In genomic region chr1:65418522-65419185, GRCh38 we compare ENCODE assay signal across 11 cellular contexts. TPM values are rescaled to one million over a fixed set of nuclear protein-coding genes. Genes with fewer than 3 reads are reported as not detected.
DNase-seq lines count a peak whose midpoint lies in the region; ATAC-seq and TF ChIP-seq lines count a peak whose summit lies in the region.
"Had no signal": no experiment of that assay in that cellular context is flagged by ENCODE, and none has a peak within 500 bp of the region (broad histone marks: within the 10 kb centered on the region; RNA-seq: fewer than 3 reads in every experiment).

No MANE protein-coding gene starts in this region.

- DNase-seq in Karpas-422: no peak
- DNase-seq in dorsolateral prefrontal cortex: no peak
- DNase-seq in natural killer cell treated with Interleukin-12 subunit alpha and Interleukin-12 subunit beta and Interleukin-15 and Interleukin-18, amount 100 ng/mL, for 72 hours (ENCODE audit: low spot score): no peak
- DNase-seq in stimulated activated CD4-positive, alpha-beta T cell treated with anti-CD3 and anti-CD28 coated beads, Interleukin-2, amount 100 ng/mL, for 24 hours: no peak
- DNase-seq in stimulated activated effector memory CD8-positive, alpha-beta T cell treated with anti-CD3 and anti-CD28 coated beads, Interleukin-12 subunit alpha, Interleukin-12 subunit beta, amount 100 ng/mL, for 72 hours (ENCODE audit: low spot score in 2 of 2): no peak
- DNase-seq in brain microvascular endothelial cell: no peak
- DNase-seq in A673 (ENCODE audit: low spot score): no peak
- DNase-seq: activated T-cell treated with anti-CD3 and anti-CD28 coated beads for 4 hours; NCI-H1694; stimulated activated naive CD4-positive, alpha-beta T cell treated with Interleukin-2 at 50 U/mL for 16 hours had no signal

- peak overlapping the region; percentile 81 for H3K4me3 Mint-ChIP-seq in natural killer cell treated with Interleukin-12 subunit alpha and Interleukin-12 subunit beta and Interleukin-15 and Interleukin-18, amount 100 ng/mL, for 72 hours
- no peak overlapping the region for H3K4me3 Mint-ChIP-seq in stimulated activated effector memory CD8-positive, alpha-beta T cell treated with anti-CD3 and anti-CD28 coated beads, Interleukin-12 subunit alpha, Interleukin-12 subunit beta, amount 100 ng/mL, for 72 hours

- peaks cover 0 to 2% of the 10 kb centered on the region in 2 donors for H3K27me3 Mint-ChIP-seq in natural killer cell treated with Interleukin-12 subunit alpha and Interleukin-12 subunit beta and Interleukin-15 and Interleukin-18, amount 100 ng/mL, for 72 hours

- peak overlapping the region; percentile 88 for H3K4me2 ChIP-seq in Karpas-422 (ENCODE audit: low read depth, low read length, poor library complexity, severe bottlenecking)

- peaks cover 30% of the 10 kb centered on the region for H3K79me2 ChIP-seq in Karpas-422 (ENCODE audit: low read length)

- 0 out of 2 replicates have a peak overlapping the region, but pooled peaks have one; percentile 34 for H2AFZ ChIP-seq in Karpas-422 (ENCODE audit: low read length)

- intact Hi-C loops in dorsolateral prefrontal cortex (cut with DNase I) (loop anchor here in 1 of 2 donors (10.0 kb wide), 1 partner anchor 114 kb away; the partner anchor contains the start of gene DNAJC6), A673 (cut with micrococcal nuclease; ENCODE audit: unreplicated experiment) (no loop called here)

- H3K27me3 ChIP-seq in Karpas-422 (ENCODE audit: low read length): no peaks in the 10 kb centered on the region
- H3K27me3 ChIP-seq in dorsolateral prefrontal cortex: no peaks in the 10 kb centered on the region
- no peaks in the 10 kb centered on the region for H3K27me3 ChIP-seq in brain microvascular endothelial cell (replicated peaks)
- peaks cover 5% of the 10 kb centered on the region for H3K27me3 ChIP-seq in A673 (replicated peaks; ENCODE audit: insufficient read depth, low read depth, low read length, poor library complexity)

- H3K36me3 Mint-ChIP-seq in natural killer cell treated with Interleukin-12 subunit alpha and Interleukin-12 subunit beta and Interleukin-15 and Interleukin-18, amount 100 ng/mL, for 72 hours: no peaks in the 10 kb centered on the region
- H3K36me3 Mint-ChIP-seq in stimulated activated effector memory CD8-positive, alpha-beta T cell treated with anti-CD3 and anti-CD28 coated beads, Interleukin-12 subunit alpha, Interleukin-12 subunit beta, amount 100 ng/mL, for 72 hours: peaks cover under 1% of the 10 kb centered on the region

- H3K27ac ChIP-seq in Karpas-422 (ENCODE audit: low read length): no peak overlapping the region
- H3K27ac ChIP-seq in dorsolateral prefrontal cortex: peak overlapping the region in 50 of 59 donors; percentile 19 to 100 (median 97)
- no peak overlapping the region for H3K27ac ChIP-seq in brain microvascular endothelial cell
- no peak overlapping the region for H3K27ac ChIP-seq in A673 (ENCODE audit: low read depth, low read length, poor library complexity, severe bottlenecking)

- CTCF ChIA-PET in A673 (lab: Charles Lee): no interaction called here

- TF ChIP-seq CTCF in dorsolateral prefrontal cortex (IDR thresholded peaks at IDR 0.05 in 54 of 56, conservative IDR thresholded peaks at IDR 0.05 in 2 of 56; ENCODE audit: low read depth in 1 of 56, partially characterized antibody in 56 of 56) (no peak), brain microvascular endothelial cell (IDR thresholded peaks at IDR 0.05; ENCODE audit: low read depth, low read length, missing control alignments) (no peak), A673 (conservative IDR thresholded peaks at IDR 0.05; ENCODE audit: low read depth, low read length) (no peak)

- in situ Hi-C loops in brain microvascular endothelial cell (cut with HindIII; ENCODE audit: low pct_ligation_motif_present, low sequenced_read_pairs): no loop called here

- H3K9me2 ChIP-seq in Karpas-422 (replicated peaks; ENCODE audit: insufficient read depth, low read length): no peaks in the 10 kb centered on the region

- POLR2A ChIA-PET in A673 (lab: Charles Lee; ENCODE audit: low non-redundant PET): no interaction called here

- H3K9me3 ChIP-seq in ES-I3 (ENCODE audit: control insufficient read depth, insufficient read depth, low read length) (no peaks in the 10 kb centered on the region), Karpas-422 (ENCODE audit: low read length) (no peaks in the 10 kb centered on the region), A673 (ENCODE audit: low read depth, low read length, poor library complexity, severe bottlenecking) (no peaks in the 10 kb centered on the region)

- H4K20me1 ChIP-seq in Karpas-422 (ENCODE audit: insufficient read depth, low read depth, low read length): no peaks in the 10 kb centered on the region

- H3K9me3 Mint-ChIP-seq in natural killer cell treated with Interleukin-12 subunit alpha and Interleukin-12 subunit beta and Interleukin-15 and Interleukin-18, amount 100 ng/mL, for 72 hours: no peaks in the 10 kb centered on the region
- no peaks in the 10 kb centered on the region for H3K9me3 Mint-ChIP-seq in stimulated activated effector memory CD8-positive, alpha-beta T cell treated with anti-CD3 and anti-CD28 coated beads, Interleukin-12 subunit alpha, Interleukin-12 subunit beta, amount 100 ng/mL, for 72 hours

- no peak for ATAC-seq in natural killer cell treated with Interleukin-12 subunit alpha and Interleukin-12 subunit beta and Interleukin-15 and Interleukin-18, amount 100 ng/mL, for 72 hours
- ATAC-seq in stimulated activated effector memory CD8-positive, alpha-beta T cell treated with anti-CD3 and anti-CD28 coated beads, Interleukin-12 subunit alpha, Interleukin-12 subunit beta, amount 100 ng/mL, for 72 hours: no peak

- H3K27ac Mint-ChIP-seq in natural killer cell treated with Interleukin-12 subunit alpha and Interleukin-12 subunit beta and Interleukin-15 and Interleukin-18, amount 100 ng/mL, for 72 hours: peak overlapping the region in 1 of 2 donors; percentile 18
- H3K27ac Mint-ChIP-seq in stimulated activated effector memory CD8-positive, alpha-beta T cell treated with anti-CD3 and anti-CD28 coated beads, Interleukin-12 subunit alpha, Interleukin-12 subunit beta, amount 100 ng/mL, for 72 hours: no peak overlapping the region

- H3K4me1 ChIP-seq in ES-I3 (ENCODE audit: insufficient read depth, low read length): peaks cover 26% of the 10 kb centered on the region
- H3K4me1 ChIP-seq in Karpas-422 (ENCODE audit: low read length): peaks cover 35% of the 10 kb centered on the region
- peaks cover 5% of the 10 kb centered on the region for H3K4me1 ChIP-seq in A673 (ENCODE audit: insufficient read depth, low read length, poor library complexity, severe bottlenecking)

- H3K36me3 ChIP-seq in ES-I3 (ENCODE audit: insufficient read depth, low read length): no peaks in the 10 kb centered on the region
- no peaks in the 10 kb centered on the region for H3K36me3 ChIP-seq in Karpas-422 (ENCODE audit: insufficient read depth, low read length)
- H3K36me3 ChIP-seq in brain microvascular endothelial cell (replicated peaks): no peaks in the 10 kb centered on the region
- no peaks in the 10 kb centered on the region for H3K36me3 ChIP-seq in A673 (ENCODE audit: insufficient read depth, low read length, poor library complexity, severe bottlenecking)

- peaks cover 0 to 5% of the 10 kb centered on the region in 2 donors for H3K4me1 Mint-ChIP-seq in natural killer cell treated with Interleukin-12 subunit alpha and Interleukin-12 subunit beta and Interleukin-15 and Interleukin-18, amount 100 ng/mL, for 72 hours (ENCODE audit: low read depth in 2 of 2)
- H3K4me1 Mint-ChIP-seq in stimulated activated effector memory CD8-positive, alpha-beta T cell treated with anti-CD3 and anti-CD28 coated beads, Interleukin-12 subunit alpha, Interleukin-12 subunit beta, amount 100 ng/mL, for 72 hours: peaks cover 14% of the 10 kb centered on the region

- H3K4me3 ChIP-seq in Karpas-422 (ENCODE audit: low read length) (no peak overlapping the region; the same call in 1 of the 2 replicates), dorsolateral prefrontal cortex (no peak overlapping the region), brain microvascular endothelial cell (ENCODE audit: low read depth, low read length) (no peak overlapping the region), A673 (ENCODE audit: low read depth, low read length, poor library complexity, severe bottlenecking) (no peak overlapping the region)

- BruUV-seq in A673 (replicated peaks; lab: Mats Ljungman, UMichigan): no TSS peak

- H3K9ac ChIP-seq in ES-I3 (ENCODE audit: low read depth, low read length) (peak overlapping the region; percentile 79), Karpas-422 (ENCODE audit: low read length) (peak overlapping the region; percentile 73; the same call in 1 of the 2 replicates)

RNA-seq across cellular contexts. Expression of gene LEPR, which starts 1.8 kb away (rescaled TPM):
- 1.4 and 1.5 TPM in 2 replicates for total RNA-seq in Karpas-422 (2014; rRNA removed; shearing (Covaris generic); ENCODE audit: low replicate concordance)
- 10 to 100 TPM in 48 of 120 experiments, 1 to 10 TPM in 72; 3.9 to 33.4 (median 9.2) TPM for total RNA-seq in dorsolateral prefrontal cortex
- total RNA-seq in natural killer cell treated with Interleukin-12 subunit alpha and Interleukin-12 subunit beta and Interleukin-15 and Interleukin-18, amount 100 ng/mL, for 72 hours: 1 to 10 TPM; 1.5 to 3.3 TPM
- total RNA-seq in A673 (2021): 1.5 and 1.6 TPM in 2 replicates

RNA-seq across cellular contexts. Expression of gene LEPROT, which starts 1.8 kb away (rescaled TPM):
- total RNA-seq in Karpas-422 (2014; rRNA removed; shearing (Covaris generic); ENCODE audit: low replicate concordance): 11.8 and 31.3 TPM in 2 replicates
- total RNA-seq in dorsolateral prefrontal cortex (10 to 100 TPM; 20.6 to 68.1 (median 34.2) TPM), A673 (2021) (24.8 and 29.3 TPM in 2 replicates)
- total RNA-seq in natural killer cell treated with Interleukin-12 subunit alpha and Interleukin-12 subunit beta and Interleukin-15 and Interleukin-18, amount 100 ng/mL, for 72 hours: 10 to 100 TPM; 24.2 to 40.4 TPM

Comparison
In these comparisons a context has a peak if more than half of its experiments do, and no peak if none do; other contexts are left out.
1. H3K27ac ChIP-seq: peak in dorsolateral prefrontal cortex (50 of 59); none in Karpas-422 (single experiment), brain microvascular endothelial cell (single experiment) and A673 (single experiment).